In genomic region chr3:138726042-138726441, GRCh38 we compare ENCODE assay signal across 8 cellular contexts.
DNase-seq lines count a peak whose midpoint lies in the region; ATAC-seq and TF ChIP-seq lines count a peak whose summit lies in the region.
"Not testable (repeated sequence)": the region's sequence is repeated elsewhere in the genome, so short reads cannot be mapped to it uniquely, and the experiment has no call there.

No MANE protein-coding gene starts in this region.

- DNase-seq in NCI-H226 (peak; percentile 69), fibroblast of pulmonary artery (ENCODE audit: low read depth) (peak; percentile 26)
- DNase-seq in natural killer cell treated with Interleukin-12 subunit alpha and Interleukin-12 subunit beta and Interleukin-15 and Interleukin-18, amount 100 ng/mL, for 72 hours (ENCODE audit: low spot score), result not testable (repeated sequence)

- H3K36me3 Mint-ChIP-seq in activated T-helper 17 cell treated with anti-CD3 and anti-CD28 coated beads, Interleukin-2, amount 50 U/mL, for 72 hours (ENCODE audit: low read depth), result peaks cover 26% of the 10 kb centered on the region
- H3K36me3 Mint-ChIP-seq in natural killer cell treated with Interleukin-12 subunit alpha and Interleukin-12 subunit beta and Interleukin-15 and Interleukin-18, amount 100 ng/mL, for 72 hours, result not testable (repeated sequence)

- H3K9ac ChIP-seq in BLaER1, result not testable (repeated sequence)

- H3K36me3 ChIP-seq in BLaER1, result peaks cover 14% of the 10 kb centered on the region

- 0 out of 2 replicates have a peak overlapping the region, but pooled peaks have one; percentile 0 for H3K4me2 ChIP-seq in BLaER1

- not testable (repeated sequence) for TF ChIP-seq CTCF in fibroblast of pulmonary artery (IDR thresholded peaks at IDR 0.05; ENCODE audit: low read length, missing control alignments)

- H3K27ac ChIP-seq in BLaER1, result not testable (repeated sequence)

- H3K27ac Mint-ChIP-seq in activated T-helper 17 cell treated with anti-CD3 and anti-CD28 coated beads, Interleukin-2, amount 50 U/mL, for 72 hours, result peak overlapping the region; percentile 63
- peak overlapping the region in 1 of 2 donors; percentile 67 for H3K27ac Mint-ChIP-seq in natural killer cell treated with Interleukin-12 subunit alpha and Interleukin-12 subunit beta and Interleukin-15 and Interleukin-18, amount 100 ng/mL, for 72 hours

- H3K4me3 ChIP-seq in BLaER1; fibroblast of pulmonary artery (replicated peaks; ENCODE audit: low read depth, low read length): not testable (repeated sequence)

- not testable (repeated sequence) for H3K27me3 Mint-ChIP-seq in activated T-helper 17 cell treated with anti-CD3 and anti-CD28 coated beads, Interleukin-2, amount 50 U/mL, for 72 hours; natural killer cell treated with Interleukin-12 subunit alpha and Interleukin-12 subunit beta and Interleukin-15 and Interleukin-18, amount 100 ng/mL, for 72 hours

- H3K4me3 Mint-ChIP-seq in activated T-helper 17 cell treated with anti-CD3 and anti-CD28 coated beads, Interleukin-2, amount 50 U/mL, for 72 hours; natural killer cell treated with Interleukin-12 subunit alpha and Interleukin-12 subunit beta and Interleukin-15 and Interleukin-18, amount 100 ng/mL, for 72 hours: not testable (repeated sequence)

- H3K9me3 ChIP-seq in BLaER1, result not testable (repeated sequence)

- H3K4me1 ChIP-seq in BLaER1, result not testable (repeated sequence)

- H3K4me1 Mint-ChIP-seq in activated T-helper 17 cell treated with anti-CD3 and anti-CD28 coated beads, Interleukin-2, amount 50 U/mL, for 72 hours, result not testable (repeated sequence)
- H3K4me1 Mint-ChIP-seq in natural killer cell treated with Interleukin-12 subunit alpha and Interleukin-12 subunit beta and Interleukin-15 and Interleukin-18, amount 100 ng/mL, for 72 hours (ENCODE audit: low read depth in 2 of 2), result peaks cover 19 to 21% of the 10 kb centered on the region in 2 donors

- H3K27me3 ChIP-seq in BLaER1, result not testable (repeated sequence)

- ATAC-seq in GM18873 (IDR thresholded peaks at IDR 0.05; ENCODE audit: low FRiP score, unreplicated experiment) (peak; percentile 84), GM21576 (IDR thresholded peaks at IDR 0.05; ENCODE audit: unreplicated experiment) (peak; percentile 67), HG02981 (IDR thresholded peaks at IDR 0.05; ENCODE audit: unreplicated experiment) (peak; percentile 73)
- not testable (repeated sequence) for ATAC-seq in activated T-helper 17 cell treated with anti-CD3 and anti-CD28 coated beads, Interleukin-2, amount 50 U/mL, for 72 hours (replicated peaks)
- peak; percentile 31 to 73 for ATAC-seq in natural killer cell treated with Interleukin-12 subunit alpha and Interleukin-12 subunit beta and Interleukin-15 and Interleukin-18, amount 100 ng/mL, for 72 hours

- not testable (repeated sequence) for H3K9me3 Mint-ChIP-seq in activated T-helper 17 cell treated with anti-CD3 and anti-CD28 coated beads, Interleukin-2, amount 50 U/mL, for 72 hours; natural killer cell treated with Interleukin-12 subunit alpha and Interleukin-12 subunit beta and Interleukin-15 and Interleukin-18, amount 100 ng/mL, for 72 hours

- H4K20me1 ChIP-seq in BLaER1, result not testable (repeated sequence)
